ENCODE assay signal across 8 cellular contexts in the genomic region with DNA sequence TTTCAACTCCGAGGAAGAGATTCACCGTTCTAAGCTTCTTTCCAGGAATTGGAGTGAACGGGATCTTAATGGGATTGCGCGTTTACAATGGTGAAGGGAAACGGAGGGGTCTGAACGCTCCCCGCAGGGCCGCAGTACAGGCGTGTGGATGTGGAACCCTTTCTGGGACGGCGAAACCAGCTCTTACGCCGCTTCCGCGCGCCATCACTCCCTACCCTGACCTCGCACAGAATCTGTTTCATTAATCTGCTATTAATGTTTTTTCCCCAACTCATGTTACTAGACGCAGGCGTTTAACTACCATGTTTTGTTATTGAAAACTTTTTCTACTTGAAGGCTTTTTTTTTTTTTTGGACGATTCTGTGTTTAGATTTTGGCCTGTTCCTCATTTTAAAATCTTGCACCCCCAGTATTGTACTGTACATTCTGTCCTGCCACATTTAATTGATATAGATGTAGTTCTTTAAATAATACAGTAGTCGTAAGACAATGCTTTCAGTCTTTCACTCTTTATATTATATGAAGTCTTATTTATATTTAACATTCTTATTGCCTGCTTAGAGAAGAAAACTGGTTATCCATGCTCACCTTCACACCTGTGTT. TPM values are rescaled to one million over a fixed set of nuclear protein-coding genes. Genes with fewer than 3 reads are reported as not detected.
DNase-seq lines count a peak whose midpoint lies in the region; ATAC-seq and TF ChIP-seq lines count a peak whose summit lies in the region.

No MANE protein-coding gene starts in this region.

- TF ChIP-seq CTCF in RWPE2 (IDR thresholded peaks at IDR 0.05; ENCODE audit: poor library complexity, severe bottlenecking) (no peak), dorsolateral prefrontal cortex (IDR thresholded peaks at IDR 0.05 in 54 of 56, conservative IDR thresholded peaks at IDR 0.05 in 2 of 56; ENCODE audit: low read depth in 1 of 56, partially characterized antibody in 56 of 56) (peak in 9 of 56 donors; percentile 4 to 16 (median 8)), mucosa of descending colon (IDR thresholded peaks at IDR 0.05) (no peak)

- H3K27me3 ChIP-seq in RWPE2 (ENCODE audit: insufficient read depth, poor library complexity, severe bottlenecking) (no peaks in the 10 kb centered on the region), dorsolateral prefrontal cortex (no peaks in the 10 kb centered on the region)

- 1% methylated on average over 22 of the region's 22 CpGs for WGBS in urinary bladder

- H3K4me1 ChIP-seq in RWPE2 (ENCODE audit: insufficient read depth, poor library complexity, severe bottlenecking) (peaks cover 11% of the 10 kb centered on the region), mucosa of descending colon (ENCODE audit: low read depth) (peaks cover 9% of the 10 kb centered on the region), urinary bladder (ENCODE audit: insufficient read depth) (no peaks in the 10 kb centered on the region)

- H3K27ac ChIP-seq in RWPE2 (ENCODE audit: poor library complexity, severe bottlenecking) (peak overlapping the region; percentile 76), dorsolateral prefrontal cortex (peak overlapping the region; percentile 58 to 98 (median 93)), urinary bladder (ENCODE audit: low read depth) (peak overlapping the region; percentile 87)

- intact Hi-C loops in dorsolateral prefrontal cortex (cut with DNase I): loop anchor here (1.0 to 5.0 kb wide), 3 partner anchors 43 to 99 kb away; no protein-coding TSS in a partner anchor
- intact Hi-C loops in mucosa of descending colon (cut with DNase I, micrococcal nuclease): no loop called here

- H3K9me3 ChIP-seq in RWPE2 (ENCODE audit: severe bottlenecking) (no peaks in the 10 kb centered on the region), mucosa of descending colon (no peaks in the 10 kb centered on the region)

- H3K36me3 ChIP-seq in RWPE2 (ENCODE audit: low read depth) (no peaks in the 10 kb centered on the region), mucosa of descending colon (ENCODE audit: low read depth) (no peaks in the 10 kb centered on the region), urinary bladder (ENCODE audit: insufficient read depth) (no peaks in the 10 kb centered on the region)

- H3K4me3 ChIP-seq in RWPE2 (ENCODE audit: severe bottlenecking) (peak overlapping the region; percentile 76), dorsolateral prefrontal cortex (peak overlapping the region; percentile 62 to 96 (median 84)), mucosa of descending colon (peak overlapping the region; percentile 37), urinary bladder (ENCODE audit: low read depth, low read length) (peak overlapping the region; percentile 83)

- DNase-seq in Ammon's horn (ENCODE audit: low spot score) (peak; percentile 67), RWPE2 (ENCODE audit: low spot score) (no peak), dorsolateral prefrontal cortex (peak in 8 of 10 donors; percentile 23 to 60 (median 32)), mucosa of descending colon (peak; percentile 55 to 60 (median 59)), superior temporal gyrus (ENCODE audit: extremely low spot score) (no peak)

- ATAC-seq in GM18868 (IDR thresholded peaks at IDR 0.05; ENCODE audit: unreplicated experiment) (peak; percentile 22), HG03103 (IDR thresholded peaks at IDR 0.05; ENCODE audit: low read depth, unreplicated experiment) (peak; percentile 3), RWPE2 (ENCODE audit: low read depth) (peak; percentile 54), mucosa of descending colon (peak; percentile 43)

RNA-seq across cellular contexts. Expression of a gene that starts 0.7 kb away (rescaled TPM):
- total RNA-seq in dorsolateral prefrontal cortex: 10 to 100 TPM; 19.4 to 51.1 (median 30.3) TPM
- total RNA-seq in mucosa of descending colon: 1 to 10 TPM; 3.0 to 8.1 (median 3.5) TPM
- total RNA-seq in urinary bladder: 12.5 TPM
- polyA plus RNA-seq in urinary bladder: 9.4 TPM

RNA-seq across cellular contexts. Expression of a gene that starts 50.3 kb away (rescaled TPM):
- total RNA-seq in dorsolateral prefrontal cortex: 10 to 100 TPM in 1 of 120 experiments, 1 to 10 TPM in 119; 1.7 to 10.7 (median 4.3) TPM
- 1 to 10 TPM; 2.0 to 4.4 (median 3.4) TPM for total RNA-seq in mucosa of descending colon
- 2.4 TPM for total RNA-seq in urinary bladder
- polyA plus RNA-seq in urinary bladder: 2.6 TPM

Comparison
In these comparisons a context has a peak if more than half of its experiments do, and no peak if none do; other contexts are left out.
1. DNase-seq: peak in Ammon's horn (single experiment), dorsolateral prefrontal cortex (8 of 10) and mucosa of descending colon (3 of 3); none in RWPE2 (single experiment) and superior temporal gyrus (single experiment).
2. ATAC-seq: peak in every context shown above with its lines; median percentile 54 in RWPE2; 43 in mucosa of descending colon; 22 in GM18868; 3 in HG03103.
3. intact Hi-C loops: an anchor here in dorsolateral prefrontal cortex (1.0 to 5.0 kb wide); none called in mucosa of descending colon.
4. Peak in every context shown above with its lines, with median percentiles within 50 percentile points of each other: H3K27ac ChIP-seq and H3K4me3 ChIP-seq.